In the genomic region with DNA sequence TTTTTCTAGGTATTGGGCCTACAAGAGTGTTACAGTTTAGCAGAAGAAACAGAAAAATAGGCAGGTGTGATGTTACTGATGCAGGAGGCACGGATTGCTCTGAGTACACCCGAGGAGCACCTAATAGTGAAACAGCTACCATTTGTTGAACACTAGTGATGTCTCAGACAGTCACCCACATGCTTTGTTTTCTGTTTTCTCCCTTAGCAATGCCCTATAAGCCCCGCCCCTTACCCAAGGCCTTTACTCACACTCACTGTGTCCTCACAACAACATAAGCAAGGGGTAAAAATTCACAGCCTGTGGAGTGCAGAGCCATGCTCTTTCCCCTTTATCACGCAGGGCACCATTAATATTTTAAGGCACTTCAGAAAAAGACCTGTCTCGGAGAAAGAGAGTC, we compare ENCODE assay signal across 11 cellular contexts. TPM values are rescaled to one million over a fixed set of nuclear protein-coding genes. Genes with fewer than 3 reads are reported as not detected.
DNase-seq lines count a peak whose midpoint lies in the region; ATAC-seq and TF ChIP-seq lines count a peak whose summit lies in the region.
"Had no signal": no experiment of that assay in that cellular context is flagged by ENCODE, and none has a peak within 500 bp of the region (broad histone marks: within the 10 kb centered on the region; RNA-seq: fewer than 3 reads in every experiment).

No MANE protein-coding gene starts in this region.

- peak in 1 of 2 donors; percentile 35 for ATAC-seq in right cardiac atrium
- no peak for ATAC-seq in Right ventricle myocardium inferior
- ATAC-seq in RWPE2 (ENCODE audit: low read depth): peak; percentile 61
- ATAC-seq in upper lobe of right lung: peak; percentile 60
- no peak for ATAC-seq in HG03139 (IDR thresholded peaks at IDR 0.05; ENCODE audit: unreplicated experiment)
- no peak for ATAC-seq in aorta (ENCODE audit: low FRiP score)

- H3K27ac ChIP-seq in right cardiac atrium (ENCODE audit: low read length) (peak overlapping the region; percentile 4), RWPE2 (ENCODE audit: poor library complexity, severe bottlenecking) (peak overlapping the region; percentile 91), upper lobe of right lung (peak overlapping the region; percentile 65), aorta (ENCODE audit: low read depth in 1 of 2, low read length in 2 of 2) (no peak overlapping the region)
- H3K27ac ChIP-seq: BLaER1, coronary artery had no signal

- H3K36me3 ChIP-seq in RWPE2 (ENCODE audit: low read depth) (no peaks in the 10 kb centered on the region), upper lobe of right lung (no peaks in the 10 kb centered on the region), aorta (ENCODE audit: control insufficient read depth in 1 of 2, insufficient read depth in 2 of 2, low read length in 1 of 2) (no peaks in the 10 kb centered on the region)
- H3K36me3 ChIP-seq: BLaER1 had no signal

- no peak overlapping the region for H3K4me3 ChIP-seq in right cardiac atrium (ENCODE audit: low read length)
- H3K4me3 ChIP-seq in RWPE2 (ENCODE audit: severe bottlenecking): no peak overlapping the region
- H3K4me3 ChIP-seq in upper lobe of right lung: no peak overlapping the region
- no peak overlapping the region for H3K4me3 ChIP-seq in aorta (ENCODE audit: low read length in 2 of 2)
- H3K4me3 ChIP-seq: BLaER1, coronary artery had no signal

- TF ChIP-seq CTCF in RWPE2 (IDR thresholded peaks at IDR 0.05; ENCODE audit: poor library complexity, severe bottlenecking) (no peak), upper lobe of right lung (IDR thresholded peaks at IDR 0.05) (no peak)

- H3K27me3 ChIP-seq in right cardiac atrium (ENCODE audit: control insufficient read depth, insufficient read depth): no peaks in the 10 kb centered on the region
- H3K27me3 ChIP-seq in RWPE2 (ENCODE audit: insufficient read depth, poor library complexity, severe bottlenecking): no peaks in the 10 kb centered on the region
- no peaks in the 10 kb centered on the region for H3K27me3 ChIP-seq in upper lobe of right lung
- H3K27me3 ChIP-seq in aorta (ENCODE audit: control insufficient read depth in 1 of 2, insufficient read depth in 2 of 2, low read length in 1 of 2): no peaks in the 10 kb centered on the region
- H3K27me3 ChIP-seq: BLaER1 had no signal

- H3K9me3 ChIP-seq in right cardiac atrium (ENCODE audit: control insufficient read depth, low read length) (no peaks in the 10 kb centered on the region), RWPE2 (ENCODE audit: severe bottlenecking) (no peaks in the 10 kb centered on the region), upper lobe of right lung (no peaks in the 10 kb centered on the region), aorta (ENCODE audit: control insufficient read depth, low read length) (no peaks in the 10 kb centered on the region)
- H3K9me3 ChIP-seq: BLaER1 had no signal

- H3K4me1 ChIP-seq in right cardiac atrium (ENCODE audit: control insufficient read depth, insufficient read depth, low read length): peaks cover 4% of the 10 kb centered on the region
- peaks cover 43% of the 10 kb centered on the region for H3K4me1 ChIP-seq in RWPE2 (ENCODE audit: insufficient read depth, poor library complexity, severe bottlenecking)
- H3K4me1 ChIP-seq in upper lobe of right lung: peaks cover 5% of the 10 kb centered on the region
- peaks cover 3 to 5% of the 10 kb centered on the region in 2 donors for H3K4me1 ChIP-seq in aorta (ENCODE audit: control insufficient read depth in 1 of 2, insufficient read depth in 2 of 2, low read length in 2 of 2)

- WGBS in right cardiac atrium: 93% methylated on average over 5 of the region's 5 CpGs
- WGBS in aorta, 2 donors: 92 to 94% methylated on average over 5 of the region's 5 CpGs

- no peak for DNase-seq in right cardiac atrium
- no peak for DNase-seq in Right ventricle myocardium inferior (ENCODE audit: missing footprints)
- DNase-seq in RWPE2 (ENCODE audit: low spot score): peak; percentile 76
- peak; percentile 33 for DNase-seq in fibroblast of peridontal ligament (ENCODE audit: extremely low read depth)
- no peak for DNase-seq in upper lobe of right lung
- no peak for DNase-seq in effector CD8-positive, alpha-beta T cell (lab: John Stamatoyannopoulos, UW)
- no peak for DNase-seq in aorta
- DNase-seq: Right ventricle myocardium superior had no signal

- intact Hi-C loops in right cardiac atrium (cut with DNase I) (no loop called here), Right ventricle myocardium inferior (cut with DNase I) (no loop called here), upper lobe of right lung (cut with DNase I) (no loop called here), aorta (cut with DNase I) (no loop called here)

RNA-seq across cellular contexts. Expression of a gene that starts 25.7 kb away (rescaled TPM):
- total RNA-seq in right cardiac atrium (10 to 100 TPM; 55.7 to 96.4 (median 68.3) TPM), Right ventricle myocardium inferior (65.0 TPM), upper lobe of right lung (72.5 TPM), aorta (100 to 1,000 TPM in 1 of 2 donors, 10 to 100 TPM in 1; 83.5 to 101 TPM)
- polyA plus RNA-seq in right cardiac atrium (31.4 TPM), aorta (10 to 100 TPM; 28.2 to 41.9 TPM)

RNA-seq across cellular contexts. Expression of a gene that starts 50.1 kb away (rescaled TPM):
- 10 to 100 TPM; 19.7 to 29.7 (median 23.9) TPM for total RNA-seq in right cardiac atrium
- 5.7 TPM for polyA plus RNA-seq in right cardiac atrium
- 14.0 TPM for total RNA-seq in Right ventricle myocardium inferior
- total RNA-seq in upper lobe of right lung: 23.8 TPM
- total RNA-seq in aorta: 10 to 100 TPM; 22.6 to 32.8 TPM
- 1 to 10 TPM; 7.6 to 9.5 TPM for polyA plus RNA-seq in aorta

RNA-seq across cellular contexts. Expression of a gene that starts 50.3 kb away (rescaled TPM):
- total RNA-seq in right cardiac atrium (1 to 10 TPM; 1.5 to 3.4 (median 2.0) TPM), Right ventricle myocardium inferior (1.9 TPM), upper lobe of right lung (3.5 TPM), aorta (1 to 10 TPM; 2.0 to 2.6 TPM)
- polyA plus RNA-seq in right cardiac atrium (0.68 TPM), aorta (under 1 TPM; 0.25 to 0.61 TPM)

RNA-seq across cellular contexts. Expression of a gene that starts 51.9 kb away (rescaled TPM):
- total RNA-seq in right cardiac atrium: 100 to 1,000 TPM; 139 to 186 (median 164) TPM
- 271 TPM for polyA plus RNA-seq in right cardiac atrium
- 265 TPM for total RNA-seq in Right ventricle myocardium inferior
- total RNA-seq in upper lobe of right lung: 351 TPM
- 100 to 1,000 TPM; 104 to 155 TPM for total RNA-seq in aorta
- polyA plus RNA-seq in aorta: 100 to 1,000 TPM; 272 to 547 TPM

Comparison
In these comparisons a context has a peak if more than half of its experiments do, and no peak if none do; other contexts are left out.
1. ATAC-seq: peak in RWPE2 (single experiment) and upper lobe of right lung (single experiment); none in Right ventricle myocardium inferior (single experiment), HG03139 (single experiment) and aorta (single experiment).
2. DNase-seq: peak in RWPE2 (single experiment) and fibroblast of peridontal ligament (single experiment); none in right cardiac atrium (0 of 3), Right ventricle myocardium inferior (single experiment), upper lobe of right lung (single experiment), effector CD8-positive, alpha-beta T cell (single experiment) and aorta (0 of 2).
3. H3K27ac ChIP-seq: peak in right cardiac atrium (single experiment), RWPE2 (single experiment) and upper lobe of right lung (single experiment); none in aorta (0 of 2).